Comparison of ENCODE assay signal across 1 cellular context in the genomic region with DNA sequence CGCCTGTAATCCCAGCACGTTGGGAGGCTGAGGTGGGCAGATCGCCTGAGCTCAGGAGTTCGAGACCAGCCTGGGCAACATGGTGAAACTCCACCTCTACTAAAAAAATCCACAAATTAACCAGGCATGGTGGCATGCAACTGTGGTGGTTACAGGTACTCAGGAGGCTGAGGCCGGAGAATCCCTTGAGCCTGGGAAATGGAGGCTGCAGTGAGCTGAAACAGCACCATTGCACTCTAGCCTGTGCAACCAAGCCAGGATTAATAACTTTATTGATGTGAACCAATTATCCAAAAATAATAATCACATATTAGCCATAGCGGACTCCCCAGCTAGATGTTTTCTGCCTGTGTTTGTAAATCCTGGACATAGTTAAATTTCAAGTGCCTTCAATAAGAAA.
TF ChIP-seq lines count a peak whose summit lies in the region.

No MANE protein-coding gene starts in this region.

TF ChIP-seq in WTC11, 78 proteins besides CTCF, POLR2A, EP300 and RAD21 (continued from another document):
- TF ChIP-seq, protein P1, sequence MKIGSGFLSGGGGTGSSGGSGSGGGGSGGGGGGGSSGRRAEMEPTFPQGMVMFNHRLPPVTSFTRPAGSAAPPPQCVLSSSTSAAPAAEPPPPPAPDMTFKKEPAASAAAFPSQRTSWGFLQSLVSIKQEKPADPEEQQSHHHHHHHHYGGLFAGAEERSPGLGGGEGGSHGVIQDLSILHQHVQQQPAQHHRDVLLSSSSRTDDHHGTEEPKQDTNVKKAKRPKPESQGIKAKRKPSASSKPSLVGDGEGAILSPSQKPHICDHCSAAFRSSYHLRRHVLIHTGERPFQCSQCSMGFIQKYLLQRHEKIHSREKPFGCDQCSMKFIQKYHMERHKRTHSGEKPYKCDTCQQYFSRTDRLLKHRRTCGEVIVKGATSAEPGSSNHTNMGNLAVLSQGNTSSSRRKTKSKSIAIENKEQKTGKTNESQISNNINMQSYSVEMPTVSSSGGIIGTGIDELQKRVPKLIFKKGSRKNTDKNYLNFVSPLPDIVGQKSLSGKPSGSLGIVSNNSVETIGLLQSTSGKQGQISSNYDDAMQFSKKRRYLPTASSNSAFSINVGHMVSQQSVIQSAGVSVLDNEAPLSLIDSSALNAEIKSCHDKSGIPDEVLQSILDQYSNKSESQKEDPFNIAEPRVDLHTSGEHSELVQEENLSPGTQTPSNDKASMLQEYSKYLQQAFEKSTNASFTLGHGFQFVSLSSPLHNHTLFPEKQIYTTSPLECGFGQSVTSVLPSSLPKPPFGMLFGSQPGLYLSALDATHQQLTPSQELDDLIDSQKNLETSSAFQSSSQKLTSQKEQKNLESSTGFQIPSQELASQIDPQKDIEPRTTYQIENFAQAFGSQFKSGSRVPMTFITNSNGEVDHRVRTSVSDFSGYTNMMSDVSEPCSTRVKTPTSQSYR (CRISPR knock-in tag; IDR thresholded peaks at IDR 0.05) = no peak
- TF ChIP-seq, protein P2, sequence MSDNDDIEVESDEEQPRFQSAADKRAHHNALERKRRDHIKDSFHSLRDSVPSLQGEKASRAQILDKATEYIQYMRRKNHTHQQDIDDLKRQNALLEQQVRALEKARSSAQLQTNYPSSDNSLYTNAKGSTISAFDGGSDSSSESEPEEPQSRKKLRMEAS (CRISPR knock-in tag; IDR thresholded peaks at IDR 0.05) = no peak
- TF ChIP-seq, protein P3, sequence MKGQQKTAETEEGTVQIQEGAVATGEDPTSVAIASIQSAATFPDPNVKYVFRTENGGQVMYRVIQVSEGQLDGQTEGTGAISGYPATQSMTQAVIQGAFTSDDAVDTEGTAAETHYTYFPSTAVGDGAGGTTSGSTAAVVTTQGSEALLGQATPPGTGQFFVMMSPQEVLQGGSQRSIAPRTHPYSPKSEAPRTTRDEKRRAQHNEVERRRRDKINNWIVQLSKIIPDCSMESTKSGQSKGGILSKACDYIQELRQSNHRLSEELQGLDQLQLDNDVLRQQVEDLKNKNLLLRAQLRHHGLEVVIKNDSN (CRISPR knock-in tag; IDR thresholded peaks at IDR 0.05) = no peak
- TF ChIP-seq ZNF423 (CRISPR knock-in tag; IDR thresholded peaks at IDR 0.05) (no peak), ZBTB21 (CRISPR knock-in tag; IDR thresholded peaks at IDR 0.05; ENCODE audit: borderline replicate concordance) (no peak), FOXP1 (CRISPR knock-in tag; IDR thresholded peaks at IDR 0.05; ENCODE audit: borderline replicate concordance) (no peak), KAT7 (CRISPR knock-in tag; IDR thresholded peaks at IDR 0.05; ENCODE audit: borderline replicate concordance) (no peak), NR2C2 (CRISPR knock-in tag; IDR thresholded peaks at IDR 0.05) (no peak), RELA (CRISPR knock-in tag; IDR thresholded peaks at IDR 0.05; ENCODE audit: borderline replicate concordance) (no peak)
- TF ChIP-seq, protein P4, sequence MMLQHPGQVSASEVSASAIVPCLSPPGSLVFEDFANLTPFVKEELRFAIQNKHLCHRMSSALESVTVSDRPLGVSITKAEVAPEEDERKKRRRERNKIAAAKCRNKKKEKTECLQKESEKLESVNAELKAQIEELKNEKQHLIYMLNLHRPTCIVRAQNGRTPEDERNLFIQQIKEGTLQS (CRISPR knock-in tag; conservative IDR thresholded peaks at IDR 0.05) = no peak
- TF ChIP-seq, protein P5, sequence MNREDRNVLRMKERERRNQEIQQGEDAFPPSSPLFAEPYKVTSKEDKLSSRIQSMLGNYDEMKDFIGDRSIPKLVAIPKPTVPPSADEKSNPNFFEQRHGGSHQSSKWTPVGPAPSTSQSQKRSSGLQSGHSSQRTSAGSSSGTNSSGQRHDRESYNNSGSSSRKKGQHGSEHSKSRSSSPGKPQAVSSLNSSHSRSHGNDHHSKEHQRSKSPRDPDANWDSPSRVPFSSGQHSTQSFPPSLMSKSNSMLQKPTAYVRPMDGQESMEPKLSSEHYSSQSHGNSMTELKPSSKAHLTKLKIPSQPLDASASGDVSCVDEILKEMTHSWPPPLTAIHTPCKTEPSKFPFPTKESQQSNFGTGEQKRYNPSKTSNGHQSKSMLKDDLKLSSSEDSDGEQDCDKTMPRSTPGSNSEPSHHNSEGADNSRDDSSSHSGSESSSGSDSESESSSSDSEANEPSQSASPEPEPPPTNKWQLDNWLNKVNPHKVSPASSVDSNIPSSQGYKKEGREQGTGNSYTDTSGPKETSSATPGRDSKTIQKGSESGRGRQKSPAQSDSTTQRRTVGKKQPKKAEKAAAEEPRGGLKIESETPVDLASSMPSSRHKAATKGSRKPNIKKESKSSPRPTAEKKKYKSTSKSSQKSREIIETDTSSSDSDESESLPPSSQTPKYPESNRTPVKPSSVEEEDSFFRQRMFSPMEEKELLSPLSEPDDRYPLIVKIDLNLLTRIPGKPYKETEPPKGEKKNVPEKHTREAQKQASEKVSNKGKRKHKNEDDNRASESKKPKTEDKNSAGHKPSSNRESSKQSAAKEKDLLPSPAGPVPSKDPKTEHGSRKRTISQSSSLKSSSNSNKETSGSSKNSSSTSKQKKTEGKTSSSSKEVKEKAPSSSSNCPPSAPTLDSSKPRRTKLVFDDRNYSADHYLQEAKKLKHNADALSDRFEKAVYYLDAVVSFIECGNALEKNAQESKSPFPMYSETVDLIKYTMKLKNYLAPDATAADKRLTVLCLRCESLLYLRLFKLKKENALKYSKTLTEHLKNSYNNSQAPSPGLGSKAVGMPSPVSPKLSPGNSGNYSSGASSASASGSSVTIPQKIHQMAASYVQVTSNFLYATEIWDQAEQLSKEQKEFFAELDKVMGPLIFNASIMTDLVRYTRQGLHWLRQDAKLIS (CRISPR knock-in tag; IDR thresholded peaks at IDR 0.05; ENCODE audit: borderline replicate concordance) = no peak
- TF ChIP-seq, protein P6, sequence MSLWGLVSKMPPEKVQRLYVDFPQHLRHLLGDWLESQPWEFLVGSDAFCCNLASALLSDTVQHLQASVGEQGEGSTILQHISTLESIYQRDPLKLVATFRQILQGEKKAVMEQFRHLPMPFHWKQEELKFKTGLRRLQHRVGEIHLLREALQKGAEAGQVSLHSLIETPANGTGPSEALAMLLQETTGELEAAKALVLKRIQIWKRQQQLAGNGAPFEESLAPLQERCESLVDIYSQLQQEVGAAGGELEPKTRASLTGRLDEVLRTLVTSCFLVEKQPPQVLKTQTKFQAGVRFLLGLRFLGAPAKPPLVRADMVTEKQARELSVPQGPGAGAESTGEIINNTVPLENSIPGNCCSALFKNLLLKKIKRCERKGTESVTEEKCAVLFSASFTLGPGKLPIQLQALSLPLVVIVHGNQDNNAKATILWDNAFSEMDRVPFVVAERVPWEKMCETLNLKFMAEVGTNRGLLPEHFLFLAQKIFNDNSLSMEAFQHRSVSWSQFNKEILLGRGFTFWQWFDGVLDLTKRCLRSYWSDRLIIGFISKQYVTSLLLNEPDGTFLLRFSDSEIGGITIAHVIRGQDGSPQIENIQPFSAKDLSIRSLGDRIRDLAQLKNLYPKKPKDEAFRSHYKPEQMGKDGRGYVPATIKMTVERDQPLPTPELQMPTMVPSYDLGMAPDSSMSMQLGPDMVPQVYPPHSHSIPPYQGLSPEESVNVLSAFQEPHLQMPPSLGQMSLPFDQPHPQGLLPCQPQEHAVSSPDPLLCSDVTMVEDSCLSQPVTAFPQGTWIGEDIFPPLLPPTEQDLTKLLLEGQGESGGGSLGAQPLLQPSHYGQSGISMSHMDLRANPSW (CRISPR knock-in tag; conservative IDR thresholded peaks at IDR 0.05; ENCODE audit: low read depth) = no peak
- TF ChIP-seq, protein P7, sequence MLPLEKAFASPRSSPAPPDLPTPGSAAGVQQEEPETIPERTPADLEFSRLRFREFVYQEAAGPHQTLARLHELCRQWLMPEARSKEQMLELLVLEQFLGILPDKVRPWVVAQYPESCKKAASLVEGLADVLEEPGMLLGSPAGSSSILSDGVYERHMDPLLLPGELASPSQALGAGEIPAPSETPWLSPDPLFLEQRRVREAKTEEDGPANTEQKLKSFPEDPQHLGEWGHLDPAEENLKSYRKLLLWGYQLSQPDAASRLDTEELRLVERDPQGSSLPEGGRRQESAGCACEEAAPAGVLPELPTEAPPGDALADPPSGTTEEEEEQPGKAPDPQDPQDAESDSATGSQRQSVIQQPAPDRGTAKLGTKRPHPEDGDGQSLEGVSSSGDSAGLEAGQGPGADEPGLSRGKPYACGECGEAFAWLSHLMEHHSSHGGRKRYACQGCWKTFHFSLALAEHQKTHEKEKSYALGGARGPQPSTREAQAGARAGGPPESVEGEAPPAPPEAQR (CRISPR knock-in tag; IDR thresholded peaks at IDR 0.05) = no peak
